ENCODE assay signal across 25 cellular contexts in genomic region chr1:116148967-116149366, GRCh38. TPM values are rescaled to one million over a fixed set of nuclear protein-coding genes. Genes with fewer than 3 reads are reported as not detected.
A peak's percentile ranks its signal among the peaks of the same experiment; 100 is the strongest.
DNase-seq lines count a peak whose midpoint lies in the region; ATAC-seq, FAIRE-seq and TF ChIP-seq lines count a peak whose summit lies in the region.
"Had no signal": no experiment of that assay in that cellular context is flagged by ENCODE, and none has a peak within 500 bp of the region (broad histone marks: within the 10 kb centered on the region; RNA-seq: fewer than 3 reads in every experiment).

No MANE protein-coding gene starts in this region.

- H3K4me3 ChIP-seq in astrocyte (ENCODE audit: insufficient read depth, low read depth, low read length) (no peak overlapping the region), lung (no peak overlapping the region)
- H3K4me3 ChIP-seq: A549; BLaER1 treated with 17β-estradiol and CSF1 and Interleukin-3, amounts not matched to agents 10 nM and 100 nM; GM12878; GM23338 had no signal

- ATAC-seq in lung (ENCODE audit: insufficient read depth, low FRiP score) (no peak), HG03469 (IDR thresholded peaks at IDR 0.05; ENCODE audit: unreplicated experiment) (no peak), GM18868 (IDR thresholded peaks at IDR 0.05; ENCODE audit: unreplicated experiment) (no peak), HG03280 (IDR thresholded peaks at IDR 0.05; ENCODE audit: unreplicated experiment) (no peak)
- ATAC-seq: A549, GM12878, GM23338, HCT116 had no signal

- no peaks in the 10 kb centered on the region for H3K27me3 Mint-ChIP-seq in astrocyte (ENCODE audit: low read depth, unreplicated experiment)
- H3K27me3 Mint-ChIP-seq: CD4-positive, alpha-beta T cell had no signal

- no peaks in the 10 kb centered on the region for H3K4me1 ChIP-seq in astrocyte (ENCODE audit: insufficient read depth, low read length)
- peaks cover 2 to 5% of the 10 kb centered on the region in 2 donors for H3K4me1 ChIP-seq in lung (ENCODE audit: control insufficient read depth in 2 of 2, insufficient read depth in 2 of 2, low read length in 2 of 2)
- H3K4me1 ChIP-seq: BE2C had no signal

- H4K20me1 ChIP-seq in astrocyte (ENCODE audit: insufficient read depth, low read length): no peaks in the 10 kb centered on the region
- H4K20me1 ChIP-seq: BLaER1 treated with 17β-estradiol and CSF1 and Interleukin-3, amounts not matched to agents 10 nM and 100 nM had no signal

- H3K36me3 ChIP-seq in astrocyte (ENCODE audit: insufficient read depth, low read length) (no peaks in the 10 kb centered on the region), lung (ENCODE audit: control insufficient read depth in 2 of 2, insufficient read depth in 2 of 2, low read length in 2 of 2) (no peaks in the 10 kb centered on the region)
- H3K36me3 ChIP-seq: BE2C; BLaER1 treated with 17β-estradiol and CSF1 and Interleukin-3, amounts not matched to agents 10 nM and 100 nM had no signal

- no peak overlapping the region for H2AFZ ChIP-seq in astrocyte (ENCODE audit: low read depth, low read length)
- H2AFZ ChIP-seq: GM23338 had no signal

- 91 to 95% methylated on average over 3 of the region's 3 CpGs for WGBS in lung, 2 donors

- H3K9ac ChIP-seq in astrocyte (ENCODE audit: low read length): no peak overlapping the region
- H3K9ac ChIP-seq: BLaER1 treated with 17β-estradiol and CSF1 and Interleukin-3, amounts not matched to agents 10 nM and 100 nM had no signal

- peaks cover 1% of the 10 kb centered on the region for H3K36me3 Mint-ChIP-seq in astrocyte (ENCODE audit: low read depth, unreplicated experiment)
- H3K36me3 Mint-ChIP-seq: CD14-positive monocyte had no signal

- peak; percentile 45 to 64 for DNase-seq in NCI-H524 (lab: John Stamatoyannopoulos, UW)
- DNase-seq in astrocyte (ENCODE audit: low read depth): no peak
- peak; percentile 24 for DNase-seq in lung (ENCODE audit: low spot score)
- DNase-seq: 8988T; ACHN; AML-193; BE2C; CD4-positive, alpha-beta T cell; CD8-positive, alpha-beta memory T cell; DMS 273 treated with DMSO at 0.1 percent for 48 hours; DMS79; EL; GDM1; H9 had no signal

- H3K79me2 ChIP-seq in astrocyte (ENCODE audit: insufficient read depth, low read length): no peaks in the 10 kb centered on the region

- H3K4me3 Mint-ChIP-seq in astrocyte (ENCODE audit: unreplicated experiment): no peak overlapping the region
- H3K4me3 Mint-ChIP-seq: CD14-positive monocyte; CD4-positive, alpha-beta T cell; CD8-positive, alpha-beta memory T cell; GM23338; H9 had no signal

- H3K9me3 Mint-ChIP-seq in astrocyte (ENCODE audit: unreplicated experiment): peaks cover 11% of the 10 kb centered on the region
- H3K9me3 Mint-ChIP-seq: CD4-positive, alpha-beta T cell had no signal

- no peak overlapping the region for H3K27ac ChIP-seq in astrocyte (ENCODE audit: low read depth, low read length)
- no peak overlapping the region for H3K27ac ChIP-seq in lung (ENCODE audit: low read depth in 1 of 2, low read length in 1 of 2)
- H3K27ac ChIP-seq: A549; BLaER1 treated with 17β-estradiol and CSF1 and Interleukin-3, amounts not matched to agents 10 nM and 100 nM had no signal

- H3K9me3 ChIP-seq in astrocyte (ENCODE audit: insufficient read depth, low read depth, low read length) (no peaks in the 10 kb centered on the region), lung (ENCODE audit: control insufficient read depth in 2 of 2, insufficient read depth in 1 of 2, low read length in 1 of 2) (no peaks in the 10 kb centered on the region)
- H3K9me3 ChIP-seq: BE2C had no signal

- H3K27me3 ChIP-seq in astrocyte (ENCODE audit: insufficient read depth, low read length) (peaks cover 4% of the 10 kb centered on the region), lung (ENCODE audit: control insufficient read depth, insufficient read depth) (no peaks in the 10 kb centered on the region)
- H3K27me3 ChIP-seq: BE2C; BLaER1 treated with 17β-estradiol and CSF1 and Interleukin-3, amounts not matched to agents 10 nM and 100 nM had no signal

- H3K27ac Mint-ChIP-seq in astrocyte (ENCODE audit: unreplicated experiment): peak overlapping the region; percentile 83
- H3K27ac Mint-ChIP-seq: CD4-positive, alpha-beta T cell; GM23338 had no signal

- no peak for FAIRE-seq in astrocyte (lab: Jason Lieb, UNC)
- FAIRE-seq: A549, D721Med, GM12878 had no signal

- H3K4me2 ChIP-seq in astrocyte (ENCODE audit: low read length): no peak overlapping the region
- H3K4me2 ChIP-seq: A549; BLaER1 treated with 17β-estradiol and CSF1 and Interleukin-3, amounts not matched to agents 10 nM and 100 nM; GM23338 had no signal

- H3K4me1 Mint-ChIP-seq in astrocyte (ENCODE audit: low read depth, unreplicated experiment): peaks cover 41% of the 10 kb centered on the region

- TF ChIP-seq CTCF in astrocyte (IDR thresholded peaks at IDR 0.05; ENCODE audit: insufficient read depth, low read depth, low read length): no peak
- no peak for TF ChIP-seq CTCF in lung (IDR thresholded peaks at IDR 0.05; ENCODE audit: control extremely low read depth, extremely low read depth)

RNA-seq across cellular contexts. Expression of gene MAB21L3, which starts 37.8 kb away (rescaled TPM):
- 0.34 and 0.38 TPM in 2 replicates for total RNA-seq in astrocyte
- total RNA-seq in lung: 1 to 10 TPM in 1 of 2 donors, under 1 TPM in 1; 0.58 to 4.2 TPM
- polyA plus RNA-seq in lung: under 1 TPM; 0.08 to 0.30 TPM
- total RNA-seq: CD4-positive, alpha-beta T cell; CD8-positive, alpha-beta memory T cell; GM23338; H4; H9 had no signal
- polyA plus RNA-seq: CD14-positive monocyte; CD8-positive, alpha-beta memory T cell; GM23338 had no signal
